ENCODE assay signal across 8 cellular contexts in the genomic region with DNA sequence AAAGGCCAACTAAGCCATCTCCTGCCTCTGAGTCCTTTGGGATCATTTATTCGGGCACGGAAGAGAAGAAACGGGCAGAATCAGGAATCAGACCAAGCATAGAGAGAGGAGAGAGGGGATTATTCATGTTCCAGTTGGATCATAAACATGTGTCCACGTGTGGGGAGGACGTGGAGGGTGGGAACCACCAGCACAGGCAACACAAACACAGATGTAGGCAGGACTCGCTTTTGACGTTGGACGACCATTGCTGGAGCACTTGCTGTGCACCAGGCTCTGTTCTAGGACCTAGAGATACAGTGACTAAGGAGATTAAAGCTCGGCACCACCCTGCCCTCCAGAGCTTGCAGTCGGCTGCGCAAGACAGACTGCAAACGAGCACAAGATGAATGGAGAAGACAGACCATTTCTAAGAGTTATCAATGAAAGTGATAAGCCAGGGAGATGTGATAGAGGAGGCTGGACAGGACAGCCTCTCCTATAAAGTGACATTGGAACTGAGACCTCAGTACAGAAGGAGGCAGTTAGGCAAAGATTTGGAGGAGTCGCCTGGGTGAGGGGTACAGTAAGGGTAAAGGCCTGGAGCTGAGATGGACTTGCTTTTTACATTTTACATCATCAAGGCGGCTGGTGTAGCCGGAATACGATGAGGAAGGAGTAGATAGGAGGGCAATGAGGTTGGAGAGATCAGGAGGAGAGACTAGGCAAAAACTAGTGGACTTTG. TPM values are rescaled to one million over a fixed set of nuclear protein-coding genes. Genes with fewer than 3 reads are reported as not detected.
DNase-seq lines count a peak whose midpoint lies in the region; ATAC-seq and TF ChIP-seq lines count a peak whose summit lies in the region.

No MANE protein-coding gene starts in this region.

- POLR2A ChIA-PET in activated CD4-positive, alpha-beta T cell treated with anti-CD3 and anti-CD28 coated beads for 36 hours (lab: Charles Lee): interaction anchor here (0.6 kb wide), 1 partner anchor 31 kb away, joined by 3 read pairs; no protein-coding TSS in a partner anchor
- POLR2A ChIA-PET in WTC11 (lab: Charles Lee): interaction anchor here (1.0 to 4.5 kb wide), 5 partner anchors 13 to 394 kb away, joined by 3 to 40 read pairs (median 5); partner anchors contain the start of genes ALKBH7, GPR108 and KHSRP

- H3K27me3 Mint-ChIP-seq in activated CD4-positive, alpha-beta T cell treated with anti-CD3 and anti-CD28 coated beads for 36 hours: no peaks in the 10 kb centered on the region
- no peaks in the 10 kb centered on the region; the same call in 1 of the 2 replicates for H3K27me3 Mint-ChIP-seq in WTC11 (ENCODE audit: low read depth)
- H3K27me3 Mint-ChIP-seq in immature natural killer cell (ENCODE audit: low read depth in 3 of 3): peaks cover 3 to 14% (median 4%) of the 10 kb centered on the region in 3 donors
- no peaks in the 10 kb centered on the region for H3K27me3 Mint-ChIP-seq in stimulated activated naive CD8-positive, alpha-beta T cell treated with anti-CD3 and anti-CD28 coated beads, Interleukin-15, amount 100 ng/mL, for 72 hours

- TF ChIP-seq CTCF in WTC11 (IDR thresholded peaks at IDR 0.05): no peak

- CTCF ChIA-PET in activated CD4-positive, alpha-beta T cell treated with anti-CD3 and anti-CD28 coated beads for 36 hours (lab: Charles Lee): interaction anchor here (0.9 to 1.0 kb wide), 2 partner anchors 15 to 97 kb away, joined by 3 read pairs; no protein-coding TSS in a partner anchor
- CTCF ChIA-PET in WTC11 (lab: Charles Lee): interaction anchor here (0.7 to 4.0 kb wide), 5 partner anchors 13 to 98 kb away, joined by 3 to 26 read pairs (median 4); partner anchors contain the start of gene TRIP10

- no peak for ATAC-seq in activated CD4-positive, alpha-beta T cell treated with anti-CD3 and anti-CD28 coated beads for 36 hours
- ATAC-seq in WTC11: no peak
- no peak for ATAC-seq in stimulated activated naive CD8-positive, alpha-beta T cell treated with anti-CD3 and anti-CD28 coated beads, Interleukin-15, amount 100 ng/mL, for 72 hours
- no peak for ATAC-seq in HG03095 (IDR thresholded peaks at IDR 0.05; ENCODE audit: unreplicated experiment)

- peaks cover 5% of the 10 kb centered on the region for H3K36me3 Mint-ChIP-seq in activated CD4-positive, alpha-beta T cell treated with anti-CD3 and anti-CD28 coated beads for 36 hours (ENCODE audit: low read depth)
- H3K36me3 Mint-ChIP-seq in WTC11: peaks cover 3% of the 10 kb centered on the region; the same call in 1 of the 2 replicates
- no peaks in the 10 kb centered on the region for H3K36me3 Mint-ChIP-seq in immature natural killer cell

- H3K9me3 Mint-ChIP-seq in activated CD4-positive, alpha-beta T cell treated with anti-CD3 and anti-CD28 coated beads for 36 hours (ENCODE audit: low read depth): no peaks in the 10 kb centered on the region
- H3K9me3 Mint-ChIP-seq in WTC11 (no peaks in the 10 kb centered on the region), immature natural killer cell (no peaks in the 10 kb centered on the region)
- H3K9me3 Mint-ChIP-seq in stimulated activated naive CD8-positive, alpha-beta T cell treated with anti-CD3 and anti-CD28 coated beads, Interleukin-15, amount 100 ng/mL, for 72 hours: no peaks in the 10 kb centered on the region

- H3K4me3 Mint-ChIP-seq in activated CD4-positive, alpha-beta T cell treated with anti-CD3 and anti-CD28 coated beads for 36 hours: peak overlapping the region; percentile 83
- H3K4me3 Mint-ChIP-seq in WTC11 (peak overlapping the region; percentile 89), immature natural killer cell (peak overlapping the region; percentile 88 to 98 (median 92))
- peak overlapping the region; percentile 81 to 95 for H3K4me3 Mint-ChIP-seq in stimulated activated naive CD8-positive, alpha-beta T cell treated with anti-CD3 and anti-CD28 coated beads, Interleukin-15, amount 100 ng/mL, for 72 hours

- intact Hi-C loops in activated CD4-positive, alpha-beta T cell treated with anti-CD3 and anti-CD28 coated beads for 36 hours (cut with DNase I, micrococcal nuclease): loop anchor here (1.0 to 2.0 kb wide), 14 partner anchors 13 to 393 kb away; partner anchors contain the start of genes GPR108 (in 1 of the 2), TRIP10 (in 1 of the 2) and ZNF557 (in 1 of the 2)

- DNase-seq in activated CD4-positive, alpha-beta T cell treated with anti-CD3 and anti-CD28 coated beads for 36 hours: peak; percentile 48
- no peak for DNase-seq in activated CD4-positive, alpha-beta T cell treated with anti-CD3 and anti-CD28 coated beads for 1 hour
- DNase-seq in WTC11 (ENCODE audit: low spot score) (no peak), immature natural killer cell (no peak), CD1c-positive myeloid dendritic cell (ENCODE audit: extremely low spot score) (no peak), iPS-NIHi7 (ENCODE audit: extremely low spot score) (no peak)
- DNase-seq in stimulated activated naive CD8-positive, alpha-beta T cell treated with anti-CD3 and anti-CD28 coated beads, Interleukin-15, amount 100 ng/mL, for 72 hours: no peak

- H3K4me1 Mint-ChIP-seq in activated CD4-positive, alpha-beta T cell treated with anti-CD3 and anti-CD28 coated beads for 36 hours: peaks cover 33% of the 10 kb centered on the region
- H3K4me1 Mint-ChIP-seq in WTC11: peaks cover 17% of the 10 kb centered on the region
- H3K4me1 Mint-ChIP-seq in immature natural killer cell: peaks cover 28 to 36% of the 10 kb centered on the region in 2 donors
- H3K4me1 Mint-ChIP-seq in stimulated activated naive CD8-positive, alpha-beta T cell treated with anti-CD3 and anti-CD28 coated beads, Interleukin-15, amount 100 ng/mL, for 72 hours: peaks cover 31% of the 10 kb centered on the region

- peak overlapping the region; percentile 94 for H3K27ac Mint-ChIP-seq in activated CD4-positive, alpha-beta T cell treated with anti-CD3 and anti-CD28 coated beads for 36 hours
- H3K27ac Mint-ChIP-seq in WTC11 (peak overlapping the region; percentile 100), immature natural killer cell (peak overlapping the region; percentile 90 to 99 (median 98))
- peak overlapping the region; percentile 73 to 84 for H3K27ac Mint-ChIP-seq in stimulated activated naive CD8-positive, alpha-beta T cell treated with anti-CD3 and anti-CD28 coated beads, Interleukin-15, amount 100 ng/mL, for 72 hours

TF ChIP-seq in WTC11, 78 proteins besides CTCF, POLR2A, EP300 and RAD21:
- no peak for TF ChIP-seq CREM (CRISPR knock-in tag; IDR thresholded peaks at IDR 0.05)
- TF ChIP-seq GABPB1 (CRISPR knock-in tag; IDR thresholded peaks at IDR 0.05): no peak
- no peak for TF ChIP-seq ZNF416 (CRISPR knock-in tag; IDR thresholded peaks at IDR 0.05)
- TF ChIP-seq CREB1 (CRISPR knock-in tag; IDR thresholded peaks at IDR 0.05): no peak
- no peak for TF ChIP-seq OVOL2 (CRISPR knock-in tag; IDR thresholded peaks at IDR 0.05; ENCODE audit: borderline replicate concordance)
- TF ChIP-seq FOXP1 (CRISPR knock-in tag; IDR thresholded peaks at IDR 0.05; ENCODE audit: borderline replicate concordance): no peak
- TF ChIP-seq NFYB (CRISPR knock-in tag; conservative IDR thresholded peaks at IDR 0.05; ENCODE audit: low read depth): no peak
- no peak for TF ChIP-seq RORB (CRISPR knock-in tag; IDR thresholded peaks at IDR 0.05)
- TF ChIP-seq ELF4 (CRISPR knock-in tag; IDR thresholded peaks at IDR 0.05; ENCODE audit: low read depth): no peak
- no peak for TF ChIP-seq NR3C1 (CRISPR knock-in tag; conservative IDR thresholded peaks at IDR 0.05; ENCODE audit: low read depth)
- TF ChIP-seq IRF1 (CRISPR knock-in tag; IDR thresholded peaks at IDR 0.05): no peak
- TF ChIP-seq GRHL2 (CRISPR knock-in tag; IDR thresholded peaks at IDR 0.05; ENCODE audit: insufficient replicate concordance, severe bottlenecking): no peak
- no peak for TF ChIP-seq NR1H2 (CRISPR knock-in tag; IDR thresholded peaks at IDR 0.05)
- TF ChIP-seq TCF7 (CRISPR knock-in tag; IDR thresholded peaks at IDR 0.05; ENCODE audit: low read depth): no peak
- TF ChIP-seq ZNF396 (CRISPR knock-in tag; IDR thresholded peaks at IDR 0.05; ENCODE audit: borderline replicate concordance): no peak
- TF ChIP-seq FOXK1 (CRISPR knock-in tag; IDR thresholded peaks at IDR 0.05): 0 out of 2 replicates have a peak, but pooled peaks have one; percentile 7
- peak; percentile 14; the same call in 1 of the 2 replicates for TF ChIP-seq EMX1 (CRISPR knock-in tag; IDR thresholded peaks at IDR 0.05)

RNA-seq across cellular contexts. Expression of gene SH2D3A, which starts 0.7 kb away (rescaled TPM):
- total RNA-seq in activated CD4-positive, alpha-beta T cell treated with anti-CD3 and anti-CD28 coated beads for 36 hours: 10 to 100 TPM; 20.7 to 23.2 TPM
- 25.1 to 30.3 TPM (median 26.7 TPM) in 3 replicates for total RNA-seq in WTC11 (2021)
- polyA plus RNA-seq in immature natural killer cell: 10 to 100 TPM in 1 of 3 donors, 1 to 10 TPM in 2; 7.4 to 13.6 (median 7.7) TPM

RNA-seq across cellular contexts. Expression of gene VAV1, which starts 6.0 kb away (rescaled TPM):
- 10 to 100 TPM; 73.4 to 90.8 TPM for total RNA-seq in activated CD4-positive, alpha-beta T cell treated with anti-CD3 and anti-CD28 coated beads for 36 hours
- total RNA-seq in WTC11 (2021): 0.73 to 0.83 TPM (median 0.80 TPM) in 3 replicates
- 10 to 100 TPM; 19.4 to 44.8 (median 22.8) TPM for polyA plus RNA-seq in immature natural killer cell

RNA-seq across cellular contexts. Expression of gene TRIP10, which starts 27.0 kb away (rescaled TPM):
- total RNA-seq in activated CD4-positive, alpha-beta T cell treated with anti-CD3 and anti-CD28 coated beads for 36 hours: 10 to 100 TPM; 45.1 to 50.0 TPM
- total RNA-seq in WTC11 (2021): 61.5 to 76.6 TPM (median 62.4 TPM) in 3 replicates
- polyA plus RNA-seq in immature natural killer cell: 1 to 10 TPM in 1 of 3 donors, under 1 TPM in 1, not detected in 1; 0.86 to 1.5 TPM

RNA-seq across cellular contexts. Expression of gene GPR108, which starts 29.1 kb away (rescaled TPM):
- total RNA-seq in activated CD4-positive, alpha-beta T cell treated with anti-CD3 and anti-CD28 coated beads for 36 hours: 10 to 100 TPM; 58.8 to 59.9 TPM
- 48.7 to 59.5 TPM (median 54.2 TPM) in 3 replicates for total RNA-seq in WTC11 (2021)
- polyA plus RNA-seq in immature natural killer cell: 100 to 1,000 TPM; 127 to 178 (median 160) TPM

RNA-seq across cellular contexts. Expression of gene C3, which starts 46.1 kb away (rescaled TPM):
- total RNA-seq in activated CD4-positive, alpha-beta T cell treated with anti-CD3 and anti-CD28 coated beads for 36 hours: 1 to 10 TPM in 1 of 2 experiments, under 1 TPM in 1; 0.93 to 1.0 TPM
- 7.0 to 9.3 TPM (median 8.9 TPM) in 3 replicates for total RNA-seq in WTC11 (2021)
- polyA plus RNA-seq in immature natural killer cell: under 1 TPM in 2 of 3 donors, not detected in 1; 0.09 to 0.78 TPM

Comparison
In these comparisons a context has a peak if more than half of its experiments do, and no peak if none do; other contexts are left out.
1. RNA of gene VAV1, which starts 6.0 kb away (total RNA-seq): 73.4 to 90.8 TPM in activated CD4-positive, alpha-beta T cell treated with anti-CD3 and anti-CD28 coated beads for 36 hours; 0.73 to 0.83 TPM in WTC11; every median in the first group is over 10 times any median in the second.
2. Peak in every context shown above with its lines, with median percentiles within 50 percentile points of each other: H3K27ac Mint-ChIP-seq and H3K4me3 Mint-ChIP-seq.